In the genomic region with DNA sequence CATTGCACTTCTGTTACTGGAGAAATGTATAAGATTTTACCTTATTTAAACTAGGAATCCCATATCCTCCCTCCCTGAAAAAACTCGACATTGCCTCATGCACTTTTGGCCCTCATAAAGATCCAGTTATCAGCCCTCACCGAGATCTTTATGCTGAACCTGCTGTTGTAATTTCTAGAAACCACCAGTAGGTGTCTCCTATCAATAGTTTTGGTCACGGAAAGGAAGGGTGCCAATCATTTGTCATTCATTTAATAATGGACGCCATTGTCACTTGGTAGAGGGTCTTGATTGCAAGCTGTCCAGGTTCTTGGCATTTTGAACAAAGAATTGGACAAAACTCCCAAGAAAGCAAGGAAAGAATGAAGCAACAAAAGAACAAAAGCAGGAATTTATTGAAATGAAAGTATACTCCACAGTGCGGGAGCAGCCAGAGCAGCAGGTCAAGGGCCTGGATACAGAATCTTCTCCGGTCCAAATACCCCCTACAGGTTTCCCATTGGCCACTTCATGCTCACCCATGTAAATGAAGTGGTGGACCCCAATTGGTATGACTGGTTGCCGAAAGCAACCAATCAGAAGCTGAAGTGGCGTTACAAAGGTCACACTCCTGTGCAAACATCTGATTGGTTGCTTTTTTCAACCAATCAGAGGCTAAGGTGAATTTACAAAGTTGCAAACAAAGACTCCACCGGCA, we compare ENCODE assay signal across 2 cellular contexts.
TF ChIP-seq lines count a peak whose summit lies in the region.

No MANE protein-coding gene starts in this region.

TF ChIP-seq in GM12878, 131 proteins besides CTCF, POLR2A, EP300 and RAD21 (continued from another document):
- TF ChIP-seq, protein P1, sequence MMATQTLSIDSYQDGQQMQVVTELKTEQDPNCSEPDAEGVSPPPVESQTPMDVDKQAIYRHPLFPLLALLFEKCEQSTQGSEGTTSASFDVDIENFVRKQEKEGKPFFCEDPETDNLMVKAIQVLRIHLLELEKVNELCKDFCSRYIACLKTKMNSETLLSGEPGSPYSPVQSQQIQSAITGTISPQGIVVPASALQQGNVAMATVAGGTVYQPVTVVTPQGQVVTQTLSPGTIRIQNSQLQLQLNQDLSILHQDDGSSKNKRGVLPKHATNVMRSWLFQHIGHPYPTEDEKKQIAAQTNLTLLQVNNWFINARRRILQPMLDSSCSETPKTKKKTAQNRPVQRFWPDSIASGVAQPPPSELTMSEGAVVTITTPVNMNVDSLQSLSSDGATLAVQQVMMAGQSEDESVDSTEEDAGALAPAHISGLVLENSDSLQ (IDR thresholded peaks at IDR 0.05) = peak; percentile 91
- TF ChIP-seq ATF7 (IDR thresholded peaks at IDR 0.05; ENCODE audit: low read depth) (no peak), YY1 (IDR thresholded peaks at IDR 0.05; ENCODE audit: low read depth, low read length) (0 out of 2 replicates have a peak, but pooled peaks have one; percentile 13)
- TF ChIP-seq, protein P2, sequence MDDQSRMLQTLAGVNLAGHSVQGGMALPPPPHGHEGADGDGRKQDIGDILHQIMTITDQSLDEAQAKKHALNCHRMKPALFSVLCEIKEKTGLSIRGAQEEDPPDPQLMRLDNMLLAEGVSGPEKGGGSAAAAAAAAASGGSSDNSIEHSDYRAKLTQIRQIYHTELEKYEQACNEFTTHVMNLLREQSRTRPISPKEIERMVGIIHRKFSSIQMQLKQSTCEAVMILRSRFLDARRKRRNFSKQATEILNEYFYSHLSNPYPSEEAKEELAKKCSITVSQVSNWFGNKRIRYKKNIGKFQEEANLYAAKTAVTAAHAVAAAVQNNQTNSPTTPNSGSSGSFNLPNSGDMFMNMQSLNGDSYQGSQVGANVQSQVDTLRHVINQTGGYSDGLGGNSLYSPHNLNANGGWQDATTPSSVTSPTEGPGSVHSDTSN (IDR thresholded peaks at IDR 0.05; ENCODE audit: insufficient replicate concordance, low read depth, low read length) = peak; percentile 74
- TF ChIP-seq, protein P3, sequence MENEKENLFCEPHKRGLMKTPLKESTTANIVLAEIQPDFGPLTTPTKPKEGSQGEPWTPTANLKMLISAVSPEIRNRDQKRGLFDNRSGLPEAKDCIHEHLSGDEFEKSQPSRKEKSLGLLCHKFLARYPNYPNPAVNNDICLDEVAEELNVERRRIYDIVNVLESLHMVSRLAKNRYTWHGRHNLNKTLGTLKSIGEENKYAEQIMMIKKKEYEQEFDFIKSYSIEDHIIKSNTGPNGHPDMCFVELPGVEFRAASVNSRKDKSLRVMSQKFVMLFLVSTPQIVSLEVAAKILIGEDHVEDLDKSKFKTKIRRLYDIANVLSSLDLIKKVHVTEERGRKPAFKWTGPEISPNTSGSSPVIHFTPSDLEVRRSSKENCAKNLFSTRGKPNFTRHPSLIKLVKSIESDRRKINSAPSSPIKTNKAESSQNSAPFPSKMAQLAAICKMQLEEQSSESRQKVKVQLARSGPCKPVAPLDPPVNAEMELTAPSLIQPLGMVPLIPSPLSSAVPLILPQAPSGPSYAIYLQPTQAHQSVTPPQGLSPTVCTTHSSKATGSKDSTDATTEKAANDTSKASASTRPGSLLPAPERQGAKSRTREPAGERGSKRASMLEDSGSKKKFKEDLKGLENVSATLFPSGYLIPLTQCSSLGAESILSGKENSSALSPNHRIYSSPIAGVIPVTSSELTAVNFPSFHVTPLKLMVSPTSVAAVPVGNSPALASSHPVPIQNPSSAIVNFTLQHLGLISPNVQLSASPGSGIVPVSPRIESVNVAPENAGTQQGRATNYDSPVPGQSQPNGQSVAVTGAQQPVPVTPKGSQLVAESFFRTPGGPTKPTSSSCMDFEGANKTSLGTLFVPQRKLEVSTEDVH (IDR thresholded peaks at IDR 0.05; ENCODE audit: low read depth, partially characterized antibody) = no peak

TF ChIP-seq in HepG2, 621 proteins besides CTCF, POLR2A, EP300 and RAD21 (continued from another document):
- TF ChIP-seq, protein P4, sequence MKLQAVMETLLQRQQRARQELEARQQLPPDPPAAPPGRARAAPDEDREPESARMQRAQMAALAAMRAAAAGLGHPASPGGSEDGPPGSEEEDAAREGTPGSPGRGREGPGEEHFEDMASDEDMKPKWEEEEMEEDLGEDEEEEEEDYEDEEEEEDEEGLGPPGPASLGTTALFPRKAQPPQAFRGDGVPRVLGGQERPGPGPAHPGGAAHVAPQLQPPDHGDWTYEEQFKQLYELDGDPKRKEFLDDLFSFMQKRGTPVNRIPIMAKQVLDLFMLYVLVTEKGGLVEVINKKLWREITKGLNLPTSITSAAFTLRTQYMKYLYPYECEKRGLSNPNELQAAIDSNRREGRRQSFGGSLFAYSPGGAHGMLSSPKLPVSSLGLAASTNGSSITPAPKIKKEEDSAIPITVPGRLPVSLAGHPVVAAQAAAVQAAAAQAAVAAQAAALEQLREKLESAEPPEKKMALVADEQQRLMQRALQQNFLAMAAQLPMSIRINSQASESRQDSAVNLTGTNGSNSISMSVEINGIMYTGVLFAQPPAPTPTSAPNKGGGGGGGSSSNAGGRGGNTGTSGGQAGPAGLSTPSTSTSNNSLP (IDR thresholded peaks at IDR 0.05; ENCODE audit: low read depth, low read length) = 0 out of 2 replicates have a peak, but pooled peaks have one; percentile 31
- TF ChIP-seq MLLT10 (CRISPR knock-in tag; IDR thresholded peaks at IDR 0.05) (no peak), YY1 (IDR thresholded peaks at IDR 0.05; ENCODE audit: insufficient read depth, insufficient replicate concordance, low read depth, low read length) (peak; percentile 35), ZNF644 (CRISPR knock-in tag; IDR thresholded peaks at IDR 0.05; ENCODE audit: low read depth) (peak; percentile 70; the same call in 1 of the 2 replicates), RFX1 (IDR thresholded peaks at IDR 0.05) (no peak), NFYC (CRISPR knock-in tag; IDR thresholded peaks at IDR 0.05) (peak; percentile 58), SIX4 (CRISPR knock-in tag; IDR thresholded peaks at IDR 0.05) (no peak), EHMT2 (IDR thresholded peaks at IDR 0.05; ENCODE audit: borderline replicate concordance, low read depth, low read length) (peak; percentile 83; the same call in 1 of the 2 replicates)
- TF ChIP-seq, protein P5, sequence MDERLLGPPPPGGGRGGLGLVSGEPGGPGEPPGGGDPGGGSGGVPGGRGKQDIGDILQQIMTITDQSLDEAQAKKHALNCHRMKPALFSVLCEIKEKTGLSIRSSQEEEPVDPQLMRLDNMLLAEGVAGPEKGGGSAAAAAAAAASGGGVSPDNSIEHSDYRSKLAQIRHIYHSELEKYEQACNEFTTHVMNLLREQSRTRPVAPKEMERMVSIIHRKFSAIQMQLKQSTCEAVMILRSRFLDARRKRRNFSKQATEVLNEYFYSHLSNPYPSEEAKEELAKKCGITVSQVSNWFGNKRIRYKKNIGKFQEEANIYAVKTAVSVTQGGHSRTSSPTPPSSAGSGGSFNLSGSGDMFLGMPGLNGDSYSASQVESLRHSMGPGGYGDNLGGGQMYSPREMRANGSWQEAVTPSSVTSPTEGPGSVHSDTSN (CRISPR knock-in tag; IDR thresholded peaks at IDR 0.05) = peak; percentile 69
